1 cellular context compared by ENCODE assay signal in the genomic region with DNA sequence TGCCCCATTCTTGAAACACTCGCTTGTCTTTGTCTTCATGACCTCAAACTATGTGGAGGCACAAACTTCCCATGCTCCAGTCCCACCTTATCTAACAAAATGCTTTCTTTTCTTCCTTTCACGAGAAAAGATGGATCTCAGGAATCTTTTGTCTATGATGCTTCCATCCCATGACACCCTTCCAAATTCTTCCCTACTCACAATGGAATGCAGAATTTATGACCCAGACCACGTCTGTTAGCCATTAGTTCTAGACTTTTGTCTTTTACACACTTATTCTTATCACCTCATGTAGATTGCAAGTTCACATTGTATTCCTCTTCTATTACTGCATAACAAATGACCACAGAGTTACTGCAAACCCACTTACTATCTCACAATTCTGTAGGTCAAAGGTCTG.
TF ChIP-seq lines count a peak whose summit lies in the region.

No MANE protein-coding gene starts in this region.

TF ChIP-seq in SK-N-SH treated with all-trans-retinoic acid at 6 μM for 48 hours, 23 proteins besides CTCF, POLR2A, EP300 and RAD21 (continued from another document):
- TF ChIP-seq CSRNP3 (CRISPR knock-in tag; IDR thresholded peaks at IDR 0.05): no peak
- no peak for TF ChIP-seq BACH2 (CRISPR knock-in tag; IDR thresholded peaks at IDR 0.05; ENCODE audit: borderline replicate concordance)
- no peak for TF ChIP-seq ZNF565 (CRISPR knock-in tag; conservative IDR thresholded peaks at IDR 0.05; ENCODE audit: low read depth)
- TF ChIP-seq, protein P1, sequence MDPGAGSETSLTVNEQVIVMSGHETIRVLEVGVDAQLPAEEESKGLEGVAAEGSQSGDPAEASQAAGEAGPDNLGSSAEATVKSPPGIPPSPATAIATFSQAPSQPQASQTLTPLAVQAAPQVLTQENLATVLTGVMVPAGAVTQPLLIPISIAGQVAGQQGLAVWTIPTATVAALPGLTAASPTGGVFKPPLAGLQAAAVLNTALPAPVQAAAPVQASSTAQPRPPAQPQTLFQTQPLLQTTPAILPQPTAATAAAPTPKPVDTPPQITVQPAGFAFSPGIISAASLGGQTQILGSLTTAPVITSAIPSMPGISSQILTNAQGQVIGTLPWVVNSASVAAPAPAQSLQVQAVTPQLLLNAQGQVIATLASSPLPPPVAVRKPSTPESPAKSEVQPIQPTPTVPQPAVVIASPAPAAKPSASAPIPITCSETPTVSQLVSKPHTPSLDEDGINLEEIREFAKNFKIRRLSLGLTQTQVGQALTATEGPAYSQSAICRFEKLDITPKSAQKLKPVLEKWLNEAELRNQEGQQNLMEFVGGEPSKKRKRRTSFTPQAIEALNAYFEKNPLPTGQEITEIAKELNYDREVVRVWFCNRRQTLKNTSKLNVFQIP (CRISPR knock-in tag; IDR thresholded peaks at IDR 0.05; ENCODE audit: borderline replicate concordance, low read depth): no peak
- TF ChIP-seq CREB5 (CRISPR knock-in tag; IDR thresholded peaks at IDR 0.05; ENCODE audit: low read depth): no peak
- TF ChIP-seq ISL1 (CRISPR knock-in tag; IDR thresholded peaks at IDR 0.05): no peak
- no peak for TF ChIP-seq SNAI2 (CRISPR knock-in tag; IDR thresholded peaks at IDR 0.05)
- no peak for TF ChIP-seq ZFP3 (CRISPR knock-in tag; IDR thresholded peaks at IDR 0.05)
- no peak for TF ChIP-seq ZFP30 (CRISPR knock-in tag; IDR thresholded peaks at IDR 0.05)
TF ChIP-seq in SK-N-SH treated with all-trans-retinoic acid at 6 μM for 48 hours: peak in this region for 0.
